1 cellular context compared by ENCODE assay signal in the genomic region with DNA sequence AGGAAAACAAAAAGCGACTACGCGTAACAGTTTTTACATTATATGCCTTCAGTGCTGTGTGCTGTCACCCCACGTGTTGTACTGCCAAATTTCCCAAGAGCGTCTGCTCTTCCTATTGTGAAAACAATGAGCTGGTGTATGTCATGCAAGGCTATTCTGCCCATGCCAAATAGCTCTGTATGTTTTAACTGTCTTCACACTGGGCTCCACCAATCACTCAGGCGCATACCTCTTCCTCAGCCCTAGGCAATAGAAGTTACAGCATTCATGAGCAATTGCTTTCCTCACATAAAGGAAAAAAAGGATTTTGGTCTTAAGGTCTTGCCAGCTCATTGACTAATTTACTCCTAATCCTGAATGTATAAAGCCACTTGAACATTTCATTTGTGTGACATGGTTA.
TF ChIP-seq lines count a peak whose summit lies in the region.

No MANE protein-coding gene starts in this region.

TF ChIP-seq in IMR-90, 13 proteins besides CTCF, POLR2A, EP300 and RAD21 (continued from another document):
- TF ChIP-seq, protein P1, sequence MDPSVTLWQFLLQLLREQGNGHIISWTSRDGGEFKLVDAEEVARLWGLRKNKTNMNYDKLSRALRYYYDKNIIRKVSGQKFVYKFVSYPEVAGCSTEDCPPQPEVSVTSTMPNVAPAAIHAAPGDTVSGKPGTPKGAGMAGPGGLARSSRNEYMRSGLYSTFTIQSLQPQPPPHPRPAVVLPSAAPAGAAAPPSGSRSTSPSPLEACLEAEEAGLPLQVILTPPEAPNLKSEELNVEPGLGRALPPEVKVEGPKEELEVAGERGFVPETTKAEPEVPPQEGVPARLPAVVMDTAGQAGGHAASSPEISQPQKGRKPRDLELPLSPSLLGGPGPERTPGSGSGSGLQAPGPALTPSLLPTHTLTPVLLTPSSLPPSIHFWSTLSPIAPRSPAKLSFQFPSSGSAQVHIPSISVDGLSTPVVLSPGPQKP (IDR thresholded peaks at IDR 0.05; ENCODE audit: borderline replicate concordance, low read depth, low read length) = no peak
- TF ChIP-seq MAFK (IDR thresholded peaks at IDR 0.05; ENCODE audit: low read depth, low read length) (no peak), MXI1 (IDR thresholded peaks at IDR 0.05; ENCODE audit: borderline replicate concordance, low read depth, low read length) (no peak)
